ENCODE assay signal across 8 cellular contexts in genomic region chr9:31799953-31800609, GRCh38.
DNase-seq lines count a peak whose midpoint lies in the region; ATAC-seq and TF ChIP-seq lines count a peak whose summit lies in the region.

No MANE protein-coding gene starts in this region.

- no peaks in the 10 kb centered on the region for H3K9me3 Mint-ChIP-seq in activated CD8-positive, alpha-beta T cell treated with anti-CD3 and anti-CD28 coated beads for 36 hours
- H3K9me3 Mint-ChIP-seq in activated CD8-positive, alpha-beta T cell treated with anti-CD3 and anti-CD28 coated beads, Interleukin-2, amount 10 ng/mL, durations not matched to agents 7 days and 5 days (ENCODE audit: insufficient read depth): no peaks in the 10 kb centered on the region
- no peaks in the 10 kb centered on the region for H3K9me3 Mint-ChIP-seq in osteocyte (ENCODE audit: unreplicated experiment)

- H3K27ac Mint-ChIP-seq in activated CD8-positive, alpha-beta T cell treated with anti-CD3 and anti-CD28 coated beads for 36 hours: no peak overlapping the region
- no peak overlapping the region for H3K27ac Mint-ChIP-seq in activated CD8-positive, alpha-beta T cell treated with anti-CD3 and anti-CD28 coated beads, Interleukin-2, amount 10 ng/mL, durations not matched to agents 7 days and 5 days
- no peak overlapping the region for H3K27ac Mint-ChIP-seq in osteocyte (ENCODE audit: unreplicated experiment)

- DNase-seq in activated CD8-positive, alpha-beta T cell treated with anti-CD3 and anti-CD28 coated beads for 36 hours: peak; percentile 1
- DNase-seq in activated CD8-positive, alpha-beta T cell treated with anti-CD3 and anti-CD28 coated beads, Interleukin-2, amount 10 ng/mL, durations not matched to agents 7 days and 5 days: no peak
- DNase-seq in NCI-H446 (lab: John Stamatoyannopoulos, UW): peak; percentile 74 to 88
- DNase-seq in cardiac fibroblast (ENCODE audit: low read depth in 2 of 2): peak; percentile 59 to 64
- DNase-seq in osteocyte (ENCODE audit: extremely low spot score, unreplicated experiment): no peak

- no peak overlapping the region for H3K4me3 ChIP-seq in cardiac fibroblast (replicated peaks in 1 of 2; ENCODE audit: low read depth in 2 of 2, low read length in 2 of 2)

- TF ChIP-seq CTCF in activated CD8-positive, alpha-beta T cell treated with anti-CD3 and anti-CD28 coated beads for 36 hours (IDR thresholded peaks at IDR 0.05): peak; percentile 49
- TF ChIP-seq CTCF in cardiac fibroblast (IDR thresholded peaks at IDR 0.05; ENCODE audit: low read depth, low read length) (peak; percentile 59), osteocyte (IDR thresholded peaks at IDR 0.05) (peak; percentile 66)

- no peaks in the 10 kb centered on the region for H3K27me3 Mint-ChIP-seq in activated CD8-positive, alpha-beta T cell treated with anti-CD3 and anti-CD28 coated beads for 36 hours
- H3K27me3 Mint-ChIP-seq in activated CD8-positive, alpha-beta T cell treated with anti-CD3 and anti-CD28 coated beads, Interleukin-2, amount 10 ng/mL, durations not matched to agents 7 days and 5 days (ENCODE audit: low read depth): no peaks in the 10 kb centered on the region
- peaks cover 26% of the 10 kb centered on the region for H3K27me3 Mint-ChIP-seq in osteocyte (ENCODE audit: unreplicated experiment)

- CTCF ChIA-PET in activated CD8-positive, alpha-beta T cell treated with anti-CD3 and anti-CD28 coated beads for 36 hours (lab: Charles Lee): interaction anchor here (1.1 kb wide), 1 partner anchor 258 kb away, joined by 4 read pairs; no protein-coding TSS in a partner anchor
- CTCF ChIA-PET in activated CD8-positive, alpha-beta T cell treated with anti-CD3 and anti-CD28 coated beads, Interleukin-2, amount 10 ng/mL, durations not matched to agents 7 days and 5 days (lab: Charles Lee): no interaction called here

- peaks cover 10% of the 10 kb centered on the region for H3K4me1 Mint-ChIP-seq in activated CD8-positive, alpha-beta T cell treated with anti-CD3 and anti-CD28 coated beads for 36 hours (ENCODE audit: low read depth)
- no peaks in the 10 kb centered on the region for H3K4me1 Mint-ChIP-seq in activated CD8-positive, alpha-beta T cell treated with anti-CD3 and anti-CD28 coated beads, Interleukin-2, amount 10 ng/mL, durations not matched to agents 7 days and 5 days (ENCODE audit: low read depth)
- peaks cover 2% of the 10 kb centered on the region for H3K4me1 Mint-ChIP-seq in osteocyte (ENCODE audit: unreplicated experiment)

- H3K36me3 Mint-ChIP-seq in activated CD8-positive, alpha-beta T cell treated with anti-CD3 and anti-CD28 coated beads for 36 hours (ENCODE audit: low read depth): no peaks in the 10 kb centered on the region
- no peaks in the 10 kb centered on the region for H3K36me3 Mint-ChIP-seq in activated CD8-positive, alpha-beta T cell treated with anti-CD3 and anti-CD28 coated beads, Interleukin-2, amount 10 ng/mL, durations not matched to agents 7 days and 5 days (ENCODE audit: low read depth)
- H3K36me3 Mint-ChIP-seq in osteocyte (ENCODE audit: unreplicated experiment): no peaks in the 10 kb centered on the region

- ATAC-seq in activated CD8-positive, alpha-beta T cell treated with anti-CD3 and anti-CD28 coated beads for 36 hours: no peak
- no peak for ATAC-seq in activated CD8-positive, alpha-beta T cell treated with anti-CD3 and anti-CD28 coated beads, Interleukin-2, amount 10 ng/mL, durations not matched to agents 7 days and 5 days
- no peak for ATAC-seq in HG03039 (IDR thresholded peaks at IDR 0.05; ENCODE audit: unreplicated experiment)
- no peak for ATAC-seq in GM21717 (IDR thresholded peaks at IDR 0.05; ENCODE audit: unreplicated experiment)
- no peak for ATAC-seq in GM21825 (IDR thresholded peaks at IDR 0.05; ENCODE audit: unreplicated experiment)

- H3K4me3 Mint-ChIP-seq in activated CD8-positive, alpha-beta T cell treated with anti-CD3 and anti-CD28 coated beads for 36 hours: no peak overlapping the region
- no peak overlapping the region for H3K4me3 Mint-ChIP-seq in activated CD8-positive, alpha-beta T cell treated with anti-CD3 and anti-CD28 coated beads, Interleukin-2, amount 10 ng/mL, durations not matched to agents 7 days and 5 days
- no peak overlapping the region for H3K4me3 Mint-ChIP-seq in osteocyte (ENCODE audit: unreplicated experiment)

- intact Hi-C loops in activated CD8-positive, alpha-beta T cell treated with anti-CD3 and anti-CD28 coated beads for 36 hours (cut with micrococcal nuclease): loop anchor here (5.0 kb wide), 1 partner anchor 678 kb away; no protein-coding TSS in a partner anchor

- POLR2A ChIA-PET in activated CD8-positive, alpha-beta T cell treated with anti-CD3 and anti-CD28 coated beads for 36 hours (lab: Charles Lee): no interaction called here
- POLR2A ChIA-PET in activated CD8-positive, alpha-beta T cell treated with anti-CD3 and anti-CD28 coated beads, Interleukin-2, amount 10 ng/mL, durations not matched to agents 7 days and 5 days (lab: Charles Lee): no interaction called here

Comparison
In these comparisons a context has a peak if more than half of its experiments do, and no peak if none do; other contexts are left out.
1. DNase-seq: peak in activated CD8-positive, alpha-beta T cell treated with anti-CD3 and anti-CD28 coated beads for 36 hours (single experiment), NCI-H446 (2 of 2) and cardiac fibroblast (2 of 2); none in activated CD8-positive, alpha-beta T cell treated with anti-CD3 and anti-CD28 coated beads, Interleukin-2, amount 10 ng/mL, durations not matched to agents 7 days and 5 days (single experiment) and osteocyte (single experiment).
2. Peak in every context shown above with its lines, with median percentiles within 50 percentile points of each other: CTCF ChIP-seq.